Comparison of ENCODE assay signal across 7 cellular contexts in genomic region chr22:41565403-41566054, GRCh38. TPM values are rescaled to one million over a fixed set of nuclear protein-coding genes. Genes with fewer than 3 reads are reported as not detected.
DNase-seq lines count a peak whose midpoint lies in the region.

No MANE protein-coding gene starts in this region.

- DNase-seq in H7 (peak; percentile 61), NCI-H446 treated with DMSO at 0.1 percent for 48 hours (lab: John Stamatoyannopoulos, UW) (peak; percentile 48), cerebellum (ENCODE audit: low spot score) (peak; percentile 89), mucosa of gallbladder (ENCODE audit: low spot score) (peak; percentile 40), NCI-H524 treated with DMSO at 0.1 percent for 48 hours (lab: John Stamatoyannopoulos, UW) (no peak), mesenteric fat pad (ENCODE audit: low spot score) (no peak), 8988T (no peak)

- H3K27me3 ChIP-seq in H7 (ENCODE audit: control insufficient read depth, insufficient read depth, low read length), result no peaks in the 10 kb centered on the region

- no peaks in the 10 kb centered on the region for H3K36me3 ChIP-seq in H7 (replicated peaks; ENCODE audit: control insufficient read depth, insufficient read depth, low read length)

- H3K4me3 ChIP-seq in H7 (ENCODE audit: insufficient read depth, low read depth, low read length), result no peak overlapping the region

RNA-seq across cellular contexts. Expression of gene CSDC2, which starts 4.7 kb away (rescaled TPM):
- 0.78 and 2.2 TPM in 2 replicates for total RNA-seq in H7 (2014; rRNA removed; shearing (Covaris generic))
- total RNA-seq in cerebellum (9.1 TPM), mucosa of gallbladder (3.7 TPM), mesenteric fat pad (1.7 TPM)

RNA-seq across cellular contexts. Expression of gene POLR3H, which starts 21.3 kb away (rescaled TPM):
- total RNA-seq in H7 (2014; rRNA removed; shearing (Covaris generic)), result 8.5 and 9.5 TPM in 2 replicates
- total RNA-seq in cerebellum (24.4 TPM), mucosa of gallbladder (26.0 TPM), mesenteric fat pad (57.5 TPM)

RNA-seq across cellular contexts. Expression of gene PMM1, which starts 24.1 kb away (rescaled TPM):
- 5.6 and 7.7 TPM in 2 replicates for total RNA-seq in H7 (2014; rRNA removed; shearing (Covaris generic))
- 13.9 TPM for total RNA-seq in cerebellum
- total RNA-seq in mucosa of gallbladder, result 80.4 TPM
- 51.4 TPM for total RNA-seq in mesenteric fat pad

RNA-seq across cellular contexts. Expression of gene DESI1, which starts 55.3 kb away (rescaled TPM):
- 21.4 and 29.4 TPM in 2 replicates for total RNA-seq in H7 (2014; rRNA removed; shearing (Covaris generic))
- total RNA-seq in cerebellum (18.8 TPM), mucosa of gallbladder (39.4 TPM), mesenteric fat pad (29.0 TPM)

RNA-seq across cellular contexts. Expression of gene XRCC6, which starts 55.6 kb away (rescaled TPM):
- total RNA-seq in H7 (2014; rRNA removed; shearing (Covaris generic)), result 658 and 684 TPM in 2 replicates
- 131 TPM for total RNA-seq in cerebellum
- 170 TPM for total RNA-seq in mucosa of gallbladder
- 173 TPM for total RNA-seq in mesenteric fat pad

Comparison
In these comparisons a context has a peak if more than half of its experiments do, and no peak if none do; other contexts are left out.
1. DNase-seq: peak in H7 (single experiment), NCI-H446 treated with DMSO at 0.1 percent for 48 hours (single experiment), cerebellum (single experiment) and mucosa of gallbladder (single experiment); none in NCI-H524 treated with DMSO at 0.1 percent for 48 hours (single experiment), mesenteric fat pad (single experiment) and 8988T (single experiment).